24 cellular contexts compared by ENCODE assay signal in genomic region chr10:130969700-130970099, GRCh38.
"Had no signal": no experiment of that assay in that cellular context is flagged by ENCODE, and none has a peak within 500 bp of the region (broad histone marks: within the 10 kb centered on the region; RNA-seq: fewer than 3 reads in every experiment).

No MANE protein-coding gene starts in this region.

- H3K9me3 ChIP-seq: pancreas, prostate gland, right lobe of liver, sigmoid colon, thoracic aorta, thyroid gland, vagina had no signal

- H3K27me3 ChIP-seq: right lobe of liver, sigmoid colon, thyroid gland, tibial nerve, upper lobe of left lung, vagina had no signal

- H3K27ac ChIP-seq: pancreas, prostate gland, right lobe of liver, sigmoid colon, stomach, thoracic aorta, thyroid gland, tibial nerve, upper lobe of left lung, vagina had no signal

- H3K4me3 ChIP-seq: pancreas, prostate gland, right lobe of liver, sigmoid colon, stomach, thoracic aorta, thyroid gland, tibial nerve, upper lobe of left lung, vagina had no signal

- H3K36me3 ChIP-seq: pancreas, prostate gland, right lobe of liver, sigmoid colon, stomach, thoracic aorta, thyroid gland, tibial nerve, upper lobe of left lung, vagina had no signal

- DNase-seq: naive B cell; naive thymus-derived CD8-positive, alpha-beta T cell; nephron progenitor cell; occipital lobe; pancreas; retina; right cardiac atrium; right lobe of liver; sigmoid colon; small intestine; stimulated activated CD4-positive, alpha-beta T cell treated with anti-CD3 and anti-CD28 coated beads, Interleukin-15, amount 100 ng/mL, for 24 hours; stimulated activated CD4-positive, alpha-beta T cell treated with anti-CD3 and anti-CD28 coated beads, Interleukin-2, amount 100 ng/mL, for 24 hours; stimulated activated CD4-positive, alpha-beta T cell treated with anti-CD3 and anti-CD28 coated beads, Interleukin-2, amount 100 ng/mL, for 48 hours; stimulated activated CD4-positive, alpha-beta T cell treated with anti-CD3 and anti-CD28 coated beads, Interleukin-4, amount 100 ng/mL, for 24 hours; stimulated activated naive B cell treated with anti-CD40 and anti-IgM and Interleukin-4, amounts not matched to agents 10 μg/mL and 1 μg/mL and 100 μg/mL, for 72 hours; stimulated activated naive CD4-positive, alpha-beta T cell treated with Interleukin-2 at 50 U/mL for 16 hours; stomach; thyroid gland; trophoblast cell had no signal

- H3K4me1 ChIP-seq: prostate gland, right lobe of liver, sigmoid colon, stomach, thyroid gland, tibial nerve, upper lobe of left lung had no signal

- ATAC-seq: naive thymus-derived CD8-positive, alpha-beta T cell; pancreas; right cardiac atrium; stimulated activated naive B cell treated with anti-CD40 and anti-IgM and Interleukin-4, amounts not matched to agents 10 μg/mL and 1 μg/mL and 100 μg/mL, for 72 hours had no signal
